Comparison of ENCODE assay signal across 20 cellular contexts in the genomic region with DNA sequence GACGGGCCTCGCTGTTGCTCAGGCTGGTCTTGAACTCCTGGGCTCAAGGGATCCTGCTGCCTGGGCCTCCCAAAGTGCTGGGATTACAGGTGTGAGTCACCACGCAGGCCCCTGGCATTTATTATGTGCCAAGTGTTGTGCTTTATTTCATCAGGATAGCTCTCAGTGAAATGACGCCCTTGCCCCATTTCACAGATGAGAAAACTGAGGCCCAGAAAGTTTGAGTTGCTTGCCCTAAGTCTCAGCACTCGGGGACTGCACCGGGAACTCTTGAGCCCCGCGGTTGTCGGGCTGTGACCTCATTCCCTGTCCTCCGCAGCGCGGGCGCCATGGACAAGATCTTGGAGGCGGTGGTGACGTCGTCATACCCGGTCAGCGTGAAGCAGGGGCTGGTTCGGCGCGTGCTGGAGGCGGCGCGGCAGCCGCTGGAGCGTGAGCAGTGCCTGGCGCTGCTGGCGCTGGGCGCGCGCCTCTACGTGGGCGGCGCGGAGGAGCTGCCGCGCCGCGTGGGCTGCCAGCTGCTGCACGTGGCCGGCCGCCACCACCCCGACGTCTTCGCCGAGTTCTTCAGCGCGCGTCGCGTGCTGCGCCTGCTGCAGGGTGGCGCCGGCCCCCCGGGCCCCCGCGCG. TPM values are rescaled to one million over a fixed set of nuclear protein-coding genes. Genes with fewer than 3 reads are reported as not detected.
A peak's percentile ranks its signal among the peaks of the same experiment; 100 is the strongest.
DNase-seq lines count a peak whose midpoint lies in the region; ATAC-seq, FAIRE-seq and TF ChIP-seq lines count a peak whose summit lies in the region.
"Had no signal": no experiment of that assay in that cellular context is flagged by ENCODE, and none has a peak within 500 bp of the region (broad histone marks: within the 10 kb centered on the region; RNA-seq: fewer than 3 reads in every experiment).

No MANE protein-coding gene starts in this region.

- peaks cover 36% of the 10 kb centered on the region for H3K4me1 Mint-ChIP-seq in nephron progenitor cell
- peaks cover 52% of the 10 kb centered on the region for H3K4me1 Mint-ChIP-seq in activated T-cell treated with anti-CD3 and anti-CD28 coated beads, Interleukin-2, amount 50 U/mL, for 72 hours (ENCODE audit: low read depth)
- H3K4me1 Mint-ChIP-seq in activated CD8-positive, alpha-beta T cell treated with anti-CD3 and anti-CD28 coated beads for 36 hours (ENCODE audit: low read depth): peaks cover 24% of the 10 kb centered on the region
- H3K4me1 Mint-ChIP-seq: H9 had no signal

- H3K27me3 ChIP-seq in HepG2 (ENCODE audit: control insufficient read depth in 1 of 2, insufficient read depth in 2 of 2, low read length in 2 of 2): no peaks in the 10 kb centered on the region
- no peaks in the 10 kb centered on the region for H3K27me3 ChIP-seq in right lobe of liver
- no peaks in the 10 kb centered on the region for H3K27me3 ChIP-seq in K562 (ENCODE audit: control insufficient read depth in 2 of 2, insufficient read depth in 2 of 2, low read length in 2 of 2)

- H3K79me2 ChIP-seq in HepG2 (ENCODE audit: insufficient read depth, low read length) (peaks cover 3% of the 10 kb centered on the region), K562 (ENCODE audit: control insufficient read depth, insufficient read depth, low read length) (no peaks in the 10 kb centered on the region; the same call in 2 of the 3 replicates)

- H3K27ac ChIP-seq in HepG2 (ENCODE audit: extremely low read length, insufficient read depth, low read length) (no peak overlapping the region), right lobe of liver (no peak overlapping the region), K562 (ENCODE audit: extremely low read depth, low read depth, low read length) (no peak overlapping the region), RWPE1 (no peak overlapping the region)

- TF ChIP-seq EP300 in HepG2 (IDR thresholded peaks at IDR 0.05; ENCODE audit: low read depth in 2 of 2, low read length in 2 of 2): no peak
- no peak for TF ChIP-seq EP300 in HepG2 (CRISPR knock-in tag; IDR thresholded peaks at IDR 0.05; ENCODE audit: borderline replicate concordance)
- no peak for TF ChIP-seq EP300 in K562 (IDR thresholded peaks at IDR 0.05; ENCODE audit: low read length)

- TF ChIP-seq CTCF in HepG2 (CRISPR knock-in tag; IDR thresholded peaks at IDR 0.05) (no peak), right lobe of liver (IDR thresholded peaks at IDR 0.05) (no peak), K562 (IDR thresholded peaks at IDR 0.05 in 2 of 3, conservative IDR thresholded peaks at IDR 0.05 in 1 of 3; ENCODE audit: insufficient read depth in 2 of 3, low read depth in 1 of 3, low read length in 3 of 3) (no peak), nephron progenitor cell (IDR thresholded peaks at IDR 0.05) (no peak), RWPE1 (conservative IDR thresholded peaks at IDR 0.05; ENCODE audit: low read depth) (no peak)
- TF ChIP-seq CTCF in activated CD8-positive, alpha-beta T cell treated with anti-CD3 and anti-CD28 coated beads for 36 hours (IDR thresholded peaks at IDR 0.05): no peak

- H3K9me3 ChIP-seq in HepG2 (ENCODE audit: low read length) (no peaks in the 10 kb centered on the region), right lobe of liver (no peaks in the 10 kb centered on the region), K562 (replicated peaks; ENCODE audit: control insufficient read depth, insufficient read depth, low read depth, low read length) (no peaks in the 10 kb centered on the region)

- H3K36me3 ChIP-seq in HepG2 (replicated peaks in 1 of 2; ENCODE audit: control insufficient read depth in 1 of 2, insufficient read depth in 2 of 2, low read length in 2 of 2) (peaks cover 12 to 32% of the 10 kb centered on the region in 2 experiments; a peak in 4 of 5 replicates), right lobe of liver (peaks cover 0 to 4% (median 2%) of the 10 kb centered on the region in 4 donors), K562 (ENCODE audit: control insufficient read depth, insufficient read depth, low read length) (peaks cover 4% of the 10 kb centered on the region; the same call in 1 of the 3 replicates)

- no peak for DNase-seq in HepG2 (ENCODE audit: low spot score)
- no peak for DNase-seq in right lobe of liver
- no peak for DNase-seq in K562 (ENCODE audit: extremely low read depth in 1 of 4, low spot score in 3 of 4)
- no peak for DNase-seq in nephron progenitor cell
- DNase-seq in activated T-cell treated with anti-CD3 and anti-CD28 coated beads, Interleukin-2, amount 50 U/mL, for 72 hours: no peak
- no peak for DNase-seq in activated CD8-positive, alpha-beta T cell treated with anti-CD3 and anti-CD28 coated beads for 36 hours
- no peak for DNase-seq in RWPE1 (ENCODE audit: low spot score)
- DNase-seq: ACHN; CD4-positive, CD25-positive, alpha-beta regulatory T cell; DMS53; H9; IMR-90; Kasumi-1; MM.1S; NCI-H1092 treated with DMSO at 0.1 percent for 48 hours; NCI-H2081 treated with DMSO at 0.1 percent for 48 hours; NCI-H510A; NCI-H774; PC-3 had no signal

- H3K9me3 Mint-ChIP-seq in nephron progenitor cell: no peaks in the 10 kb centered on the region
- no peaks in the 10 kb centered on the region for H3K9me3 Mint-ChIP-seq in activated T-cell treated with anti-CD3 and anti-CD28 coated beads, Interleukin-2, amount 50 U/mL, for 72 hours
- no peaks in the 10 kb centered on the region for H3K9me3 Mint-ChIP-seq in activated CD8-positive, alpha-beta T cell treated with anti-CD3 and anti-CD28 coated beads for 36 hours
- H3K9me3 Mint-ChIP-seq: CD4-positive, CD25-positive, alpha-beta regulatory T cell; H9 had no signal

- H3K27me3 Mint-ChIP-seq in nephron progenitor cell (ENCODE audit: low read depth, poor library complexity): peaks cover 6% of the 10 kb centered on the region
- no peaks in the 10 kb centered on the region for H3K27me3 Mint-ChIP-seq in activated T-cell treated with anti-CD3 and anti-CD28 coated beads, Interleukin-2, amount 50 U/mL, for 72 hours (ENCODE audit: low read depth)
- no peaks in the 10 kb centered on the region for H3K27me3 Mint-ChIP-seq in activated CD8-positive, alpha-beta T cell treated with anti-CD3 and anti-CD28 coated beads for 36 hours
- H3K27me3 Mint-ChIP-seq: CD4-positive, CD25-positive, alpha-beta regulatory T cell had no signal

- CTCF ChIA-PET in HepG2 (lab: Yijun Ruan, JAX; ENCODE audit: low intra/inter-chr PET ratio, low total read pairs) (no interaction called here), K562 (lab: Yijun Ruan, JAX; ENCODE audit: low intra/inter-chr PET ratio) (no interaction called here), RWPE1 (lab: Yijun Ruan, JAX) (interaction anchor here (0.7 kb wide), 1 partner anchor 27 kb away, joined by 4 read pairs; no protein-coding TSS in a partner anchor)
- CTCF ChIA-PET in activated CD8-positive, alpha-beta T cell treated with anti-CD3 and anti-CD28 coated beads for 36 hours (lab: Charles Lee): no interaction called here

- H3K4me1 ChIP-seq in HepG2 (ENCODE audit: insufficient read depth, low read length) (peaks cover 48% of the 10 kb centered on the region), right lobe of liver (peaks cover 0 to 6% (median 2%) of the 10 kb centered on the region in 4 donors), K562 (replicated peaks in 1 of 2; ENCODE audit: control insufficient read depth in 2 of 2, insufficient read depth in 2 of 2, low read length in 2 of 2) (peaks cover 18 to 31% of the 10 kb centered on the region in 2 experiments)

- no peaks in the 10 kb centered on the region for H3K9me1 ChIP-seq in K562 (ENCODE audit: control insufficient read depth, insufficient read depth, low read length)

- H3K4me3 ChIP-seq in HepG2 (replicated peaks in 1 of 3; ENCODE audit: insufficient read depth in 1 of 3, low read depth in 2 of 3, low read length in 3 of 3) (no peak overlapping the region), right lobe of liver (no peak overlapping the region), K562 (no peak overlapping the region)

- no peak for ATAC-seq in HepG2
- ATAC-seq in right lobe of liver: no peak
- no peak for ATAC-seq in K562
- no peak for ATAC-seq in activated T-cell treated with anti-CD3 and anti-CD28 coated beads, Interleukin-2, amount 50 U/mL, for 72 hours (replicated peaks in 1 of 2)
- no peak for ATAC-seq in activated CD8-positive, alpha-beta T cell treated with anti-CD3 and anti-CD28 coated beads for 36 hours
- ATAC-seq: PC-3 had no signal

- intact Hi-C loops in HepG2 (cut with micrococcal nuclease; ENCODE audit: unreplicated experiment): no loop called here
- intact Hi-C loops in right lobe of liver (cut with DNase I): no loop called here
- intact Hi-C loops in K562 (cut with micrococcal nuclease): no loop called here
- intact Hi-C loops in activated CD8-positive, alpha-beta T cell treated with anti-CD3 and anti-CD28 coated beads for 36 hours (cut with micrococcal nuclease): no loop called here

- H4K20me1 ChIP-seq in HepG2 (ENCODE audit: insufficient read depth, low read length): no peaks in the 10 kb centered on the region
- H4K20me1 ChIP-seq in K562 (replicated peaks; ENCODE audit: control insufficient read depth, insufficient read depth, low read length): 0 out of 2 replicates have a peak, but pooled peaks cover 6% of the 10 kb centered on the region

- no peaks in the 10 kb centered on the region for H3K36me3 Mint-ChIP-seq in nephron progenitor cell (ENCODE audit: low read depth)
- peaks cover 7 to 14% of the 10 kb centered on the region in 2 donors for H3K36me3 Mint-ChIP-seq in activated T-cell treated with anti-CD3 and anti-CD28 coated beads, Interleukin-2, amount 50 U/mL, for 72 hours (ENCODE audit: insufficient read depth in 2 of 2)
- peaks cover 5% of the 10 kb centered on the region for H3K36me3 Mint-ChIP-seq in activated CD8-positive, alpha-beta T cell treated with anti-CD3 and anti-CD28 coated beads for 36 hours (ENCODE audit: low read depth)

- peak overlapping the region; percentile 64 for H3K27ac Mint-ChIP-seq in nephron progenitor cell
- H3K27ac Mint-ChIP-seq in activated T-cell treated with anti-CD3 and anti-CD28 coated beads, Interleukin-2, amount 50 U/mL, for 72 hours: no peak overlapping the region
- H3K27ac Mint-ChIP-seq in activated CD8-positive, alpha-beta T cell treated with anti-CD3 and anti-CD28 coated beads for 36 hours: no peak overlapping the region

- in situ Hi-C loops in HepG2 (cut with HindIII; ENCODE audit: extremely low pct_ligation_motif_present, low pct_unique_long_range_greater_than_20kb) (no loop called here), K562 (cut with MboI) (no loop called here)

- H3K4me2 ChIP-seq in HepG2 (ENCODE audit: low read depth, low read length): no peak overlapping the region
- no peak overlapping the region for H3K4me2 ChIP-seq in K562 (ENCODE audit: insufficient read depth, low read length)

- no TSS peak for BruUV-seq in HepG2 (replicated peaks; lab: Mats Ljungman, UMichigan)
- no TSS peak for BruUV-seq in K562 (replicated peaks; lab: Mats Ljungman, UMichigan)

- TF ChIP-seq POLR2A in HepG2 (IDR thresholded peaks at IDR 0.05; ENCODE audit: insufficient read depth in 1 of 2, low read depth in 2 of 2, low read length in 2 of 2) (no peak), right lobe of liver (IDR thresholded peaks at IDR 0.05) (no peak), K562 (conservative IDR thresholded peaks at IDR 0.05) (no peak)

- FAIRE-seq in HepG2 (lab: Jason Lieb, UNC) (no peak), K562 (lab: Jason Lieb, UNC) (no peak)
- FAIRE-seq: GM19239 had no signal

- H3K9ac ChIP-seq in HepG2 (ENCODE audit: insufficient read depth, low read depth, low read length): no peak overlapping the region
- no peak overlapping the region for H3K9ac ChIP-seq in K562 (ENCODE audit: insufficient read depth in 1 of 2, low read depth in 2 of 2, low read length in 2 of 2)

- POLR2A ChIA-PET in HepG2 (lab: Yijun Ruan, JAX): no interaction called here
- POLR2A ChIA-PET in K562 (lab: Yijun Ruan, JAX): no interaction called here
- POLR2A ChIA-PET in activated CD8-positive, alpha-beta T cell treated with anti-CD3 and anti-CD28 coated beads for 36 hours (lab: Charles Lee): no interaction called here
- POLR2A ChIA-PET in RWPE1 (lab: Yijun Ruan, JAX; ENCODE audit: low non-redundant PET): no interaction called here

- H2AFZ ChIP-seq in HepG2 (ENCODE audit: low read length): no peak overlapping the region
- no peak overlapping the region for H2AFZ ChIP-seq in K562 (ENCODE audit: low read depth, low read length)

- no peak for TF ChIP-seq RAD21 in HepG2 (CRISPR knock-in tag; IDR thresholded peaks at IDR 0.05)
- no peak for TF ChIP-seq RAD21 in K562 (CRISPR knock-in tag; conservative IDR thresholded peaks at IDR 0.05 in 1 of 2, IDR thresholded peaks at IDR 0.05 in 1 of 2)

- WGBS in HepG2 (ENCODE audit: low lambda C conversion rate): 98% methylated on average over 58 of the region's 58 CpGs
- WGBS in right lobe of liver (ENCODE audit: insufficient coverage, low coverage, low lambda C conversion rate, missing lambda C conversion rate): 100% methylated on average over 1 of the region's 58 CpGs
- 84% methylated on average over 21 of the region's 58 CpGs for WGBS in K562 (ENCODE audit: insufficient coverage, low coverage, missing lambda C conversion rate)

- H3K4me3 Mint-ChIP-seq in nephron progenitor cell: no peak overlapping the region
- H3K4me3 Mint-ChIP-seq in activated T-cell treated with anti-CD3 and anti-CD28 coated beads, Interleukin-2, amount 50 U/mL, for 72 hours: no peak overlapping the region
- H3K4me3 Mint-ChIP-seq in activated CD8-positive, alpha-beta T cell treated with anti-CD3 and anti-CD28 coated beads for 36 hours: no peak overlapping the region

RNA-seq across cellular contexts. Expression of gene USP35, which starts 7.3 kb away (rescaled TPM):
- total RNA-seq in HepG2 (2016; rRNA removed; fragmentation: Illumina TruSeq; extraction: Trizol) (1.8 and 4.6 TPM in 2 replicates), right lobe of liver (10 to 100 TPM in 1 of 6 experiments, 1 to 10 TPM in 5; 5.3 to 10.1 (median 7.9) TPM), K562 (2014; rRNA removed) (3.3 and 4.8 TPM in 2 replicates), K562 (2014; rRNA removed; fragmentation: Illumina TruSeq; extraction: Trizol) (1.6 and 2.1 TPM in 2 replicates), K562 (2015; rRNA removed; fragmentation: Illumina TruSeq; extraction: Trizol) (2.4 and 3.3 TPM in 2 replicates), K562 (2021) (3.8 and 4.1 TPM in 2 replicates)
- 0.71 and 0.88 TPM in 2 replicates for total RNA-seq in HepG2 (2016; cell fraction: cytosol; rRNA removed; fragmentation: Illumina TruSeq; extraction: Trizol; ENCODE audit: low read depth)
- total RNA-seq in HepG2 (2016; cell fraction: insoluble cytoplasmic fraction; rRNA removed; fragmentation: Illumina TruSeq; extraction: Trizol): 1.7 and 4.5 TPM in 2 replicates
- total RNA-seq in HepG2 (2016; cell fraction: membrane; rRNA removed; fragmentation: Illumina TruSeq; extraction: Trizol): 0.93 and 1.1 TPM in 2 replicates
- total RNA-seq in HepG2 (2016; cell fraction: nucleus; rRNA removed; fragmentation: Illumina TruSeq; extraction: Trizol): 5.7 and 7.4 TPM in 2 replicates
- polyA plus RNA-seq in HepG2 (2011; rRNA removed) (7.7 and 11.1 TPM in 2 replicates), K562 (2011; rRNA removed) (3.9 and 4.4 TPM in 2 replicates), K562 (2014; fragmentation: Illumina TruSeq; extraction: Trizol) (3.0 and 3.6 TPM in 2 replicates), K562 (2014; fragmentation: Nextera tagmentation; extraction: Ambion mirVana) (under 1 TPM; 0.01 to 0.07 TPM), K562 (2014; rRNA removed) (3.6 and 4.0 TPM in 2 replicates)
- polyA plus RNA-seq in HepG2 (2011; cell fraction: cytosol; rRNA removed): 4.0 and 5.2 TPM in 2 replicates
- polyA plus RNA-seq in HepG2 (2011; cell fraction: nucleus; rRNA removed): 56.5 and 58.1 TPM in 2 replicates
- polyA plus RNA-seq in HepG2 (2012): 4.1 and 5.5 TPM in 2 replicates
- 0.20 and 0.27 TPM in 2 replicates for polyA plus RNA-seq in HepG2 (2016; cell fraction: cytosol; fragmentation: Illumina TruSeq; extraction: Trizol; ENCODE audit: low read depth)
- polyA plus RNA-seq in HepG2 (2016; cell fraction: insoluble cytoplasmic fraction; fragmentation: Illumina TruSeq; extraction: Trizol; ENCODE audit: low read depth): 1.4 and 2.7 TPM in 2 replicates
- polyA plus RNA-seq in HepG2 (2016; cell fraction: membrane; fragmentation: Illumina TruSeq; extraction: Trizol; ENCODE audit: low read depth): 0.61 and 0.63 TPM in 2 replicates
- 10.1 and 12.3 TPM in 2 replicates for polyA plus RNA-seq in HepG2 (2016; cell fraction: nucleus; fragmentation: Illumina TruSeq; extraction: Trizol; ENCODE audit: insufficient read depth, low read depth)
- 5.1 and 12.7 TPM in 2 replicates for polyA minus RNA-seq in HepG2 (2011; rRNA and poly(A)+ RNA removed; ENCODE audit: low replicate concordance)
- 2.4 and 3.2 TPM in 2 replicates for polyA minus RNA-seq in HepG2 (2011; cell fraction: cytosol; rRNA and poly(A)+ RNA removed)
- polyA minus RNA-seq in HepG2 (2011; cell fraction: nucleus; rRNA and poly(A)+ RNA removed): 17.3 and 18.0 TPM in 2 replicates
- 11.2 and 24.7 TPM in 2 replicates for total RNA-seq in K562 (2011; cell fraction: chromatin; rRNA removed; ENCODE audit: low replicate concordance)
- 14.8 and 15.9 TPM in 2 replicates for total RNA-seq in K562 (2011; cell fraction: nucleolus; rRNA removed)
- total RNA-seq in K562 (2011; cell fraction: nucleoplasm; rRNA removed): 11.8 and 13.5 TPM in 2 replicates
- polyA plus RNA-seq in K562 (2011; cell fraction: cytosol; rRNA removed): 3.2 and 3.9 TPM in 2 replicates
- 23.4 and 38.4 TPM in 2 replicates for polyA plus RNA-seq in K562 (2011; cell fraction: nucleus; rRNA removed)
- polyA plus RNA-seq in K562 (2012): 3.9 and 6.0 TPM in 2 replicates
- polyA minus RNA-seq in K562 (2011; rRNA and poly(A)+ RNA removed): 1.7 and 1.8 TPM in 2 replicates
- polyA minus RNA-seq in K562 (2011; cell fraction: cytosol; rRNA and poly(A)+ RNA removed): 1.1 and 3.0 TPM in 2 replicates
- polyA minus RNA-seq in K562 (2011; cell fraction: nucleus; rRNA and poly(A)+ RNA removed): 6.1 and 7.2 TPM in 2 replicates
- total RNA-seq in activated T-cell treated with anti-CD3 and anti-CD28 coated beads, Interleukin-2, amount 50 U/mL, for 72 hours: 10 to 100 TPM; 17.3 to 18.9 TPM
- 1 to 10 TPM; 6.8 to 7.7 TPM for total RNA-seq in activated CD8-positive, alpha-beta T cell treated with anti-CD3 and anti-CD28 coated beads for 36 hours

RNA-seq across cellular contexts. Expression of gene KCTD21, which starts 7.6 kb away (rescaled TPM):
- total RNA-seq in HepG2 (2016; rRNA removed; fragmentation: Illumina TruSeq; extraction: Trizol) (3.1 and 3.9 TPM in 2 replicates), right lobe of liver (10 to 100 TPM in 5 of 6 experiments, 1 to 10 TPM in 1; 9.6 to 15.6 (median 11.9) TPM), K562 (2014; rRNA removed) (1.5 and 2.1 TPM in 2 replicates), K562 (2014; rRNA removed; fragmentation: Illumina TruSeq; extraction: Trizol) (1.7 and 1.9 TPM in 2 replicates), K562 (2015; rRNA removed; fragmentation: Illumina TruSeq; extraction: Trizol) (2.0 and 2.4 TPM in 2 replicates), K562 (2021) (2.2 and 2.4 TPM in 2 replicates)
- total RNA-seq in HepG2 (2016; cell fraction: cytosol; rRNA removed; fragmentation: Illumina TruSeq; extraction: Trizol; ENCODE audit: low read depth): 0.97 and 1.3 TPM in 2 replicates
- 3.3 and 4.3 TPM in 2 replicates for total RNA-seq in HepG2 (2016; cell fraction: insoluble cytoplasmic fraction; rRNA removed; fragmentation: Illumina TruSeq; extraction: Trizol)
- 3.1 TPM in 2 replicates for total RNA-seq in HepG2 (2016; cell fraction: membrane; rRNA removed; fragmentation: Illumina TruSeq; extraction: Trizol)
- 1.3 and 1.6 TPM in 2 replicates for total RNA-seq in HepG2 (2016; cell fraction: nucleus; rRNA removed; fragmentation: Illumina TruSeq; extraction: Trizol)
- polyA plus RNA-seq in HepG2 (2011; rRNA removed) (13.2 and 13.5 TPM in 2 replicates), K562 (2011; rRNA removed) (4.2 and 5.4 TPM in 2 replicates), K562 (2014; fragmentation: Illumina TruSeq; extraction: Trizol) (3.3 and 4.3 TPM in 2 replicates), K562 (2014; fragmentation: Nextera tagmentation; extraction: Ambion mirVana) (under 1 TPM; 0.34 to 0.80 TPM), K562 (2014; rRNA removed) (1.7 and 1.8 TPM in 2 replicates)
- polyA plus RNA-seq in HepG2 (2011; cell fraction: cytosol; rRNA removed): 11.0 and 13.8 TPM in 2 replicates
- 5.4 and 6.0 TPM in 2 replicates for polyA plus RNA-seq in HepG2 (2011; cell fraction: nucleus; rRNA removed)
- 6.6 and 9.3 TPM in 2 replicates for polyA plus RNA-seq in HepG2 (2012)
- 1.2 and 1.4 TPM in 2 replicates for polyA plus RNA-seq in HepG2 (2016; cell fraction: cytosol; fragmentation: Illumina TruSeq; extraction: Trizol; ENCODE audit: low read depth)
- polyA plus RNA-seq in HepG2 (2016; cell fraction: insoluble cytoplasmic fraction; fragmentation: Illumina TruSeq; extraction: Trizol; ENCODE audit: low read depth): 4.8 and 5.3 TPM in 2 replicates
- polyA plus RNA-seq in HepG2 (2016; cell fraction: membrane; fragmentation: Illumina TruSeq; extraction: Trizol; ENCODE audit: low read depth): 2.5 and 3.1 TPM in 2 replicates
- polyA plus RNA-seq in HepG2 (2016; cell fraction: nucleus; fragmentation: Illumina TruSeq; extraction: Trizol; ENCODE audit: insufficient read depth, low read depth): 3.6 and 4.7 TPM in 2 replicates
- polyA minus RNA-seq in HepG2 (2011; rRNA and poly(A)+ RNA removed; ENCODE audit: low replicate concordance): 14.8 and 38.3 TPM in 2 replicates
- 8.7 and 11.6 TPM in 2 replicates for polyA minus RNA-seq in HepG2 (2011; cell fraction: cytosol; rRNA and poly(A)+ RNA removed)
- 5.3 and 6.6 TPM in 2 replicates for polyA minus RNA-seq in HepG2 (2011; cell fraction: nucleus; rRNA and poly(A)+ RNA removed)
- 3.6 and 6.5 TPM in 2 replicates for total RNA-seq in K562 (2011; cell fraction: chromatin; rRNA removed; ENCODE audit: low replicate concordance)
- total RNA-seq in K562 (2011; cell fraction: nucleolus; rRNA removed): 3.0 and 4.7 TPM in 2 replicates
- total RNA-seq in K562 (2011; cell fraction: nucleoplasm; rRNA removed): 4.0 and 7.8 TPM in 2 replicates
- polyA plus RNA-seq in K562 (2011; cell fraction: cytosol; rRNA removed): 5.2 and 5.6 TPM in 2 replicates
- 1.3 and 2.4 TPM in 2 replicates for polyA plus RNA-seq in K562 (2011; cell fraction: nucleus; rRNA removed)
- polyA plus RNA-seq in K562 (2012): 4.1 and 5.4 TPM in 2 replicates
- polyA minus RNA-seq in K562 (2011; rRNA and poly(A)+ RNA removed): 4.0 and 5.1 TPM in 2 replicates
- 2.1 and 3.5 TPM in 2 replicates for polyA minus RNA-seq in K562 (2011; cell fraction: cytosol; rRNA and poly(A)+ RNA removed)
- polyA minus RNA-seq in K562 (2011; cell fraction: nucleus; rRNA and poly(A)+ RNA removed): 1.5 and 2.0 TPM in 2 replicates
- total RNA-seq in activated T-cell treated with anti-CD3 and anti-CD28 coated beads, Interleukin-2, amount 50 U/mL, for 72 hours: 10 to 100 TPM; 22.4 to 31.8 TPM
- 1 to 10 TPM; 4.1 to 5.2 TPM for total RNA-seq in activated CD8-positive, alpha-beta T cell treated with anti-CD3 and anti-CD28 coated beads for 36 hours

RNA-seq across cellular contexts. Expression of gene ALG8, which starts 56.6 kb away (rescaled TPM):
- total RNA-seq in HepG2 (2016; rRNA removed; fragmentation: Illumina TruSeq; extraction: Trizol) (50.0 and 88.0 TPM in 2 replicates), right lobe of liver (10 to 100 TPM; 22.0 to 38.0 (median 30.3) TPM), K562 (2014; rRNA removed) (59.3 and 59.6 TPM in 2 replicates), K562 (2014; rRNA removed; fragmentation: Illumina TruSeq; extraction: Trizol) (112 and 120 TPM in 2 replicates), K562 (2015; rRNA removed; fragmentation: Illumina TruSeq; extraction: Trizol) (92.9 and 97.8 TPM in 2 replicates), K562 (2021) (76.8 and 83.7 TPM in 2 replicates)
- total RNA-seq in HepG2 (2016; cell fraction: cytosol; rRNA removed; fragmentation: Illumina TruSeq; extraction: Trizol; ENCODE audit: low read depth): 27.9 and 37.5 TPM in 2 replicates
- total RNA-seq in HepG2 (2016; cell fraction: insoluble cytoplasmic fraction; rRNA removed; fragmentation: Illumina TruSeq; extraction: Trizol): 46.2 and 90.8 TPM in 2 replicates
- total RNA-seq in HepG2 (2016; cell fraction: membrane; rRNA removed; fragmentation: Illumina TruSeq; extraction: Trizol): 39.8 and 40.9 TPM in 2 replicates
- total RNA-seq in HepG2 (2016; cell fraction: nucleus; rRNA removed; fragmentation: Illumina TruSeq; extraction: Trizol): 81.9 and 98.4 TPM in 2 replicates
- polyA plus RNA-seq in HepG2 (2011; rRNA removed) (53.5 and 75.8 TPM in 2 replicates), K562 (2011; rRNA removed) (119 and 159 TPM in 2 replicates), K562 (2014; fragmentation: Illumina TruSeq; extraction: Trizol) (105 and 106 TPM in 2 replicates), K562 (2014; fragmentation: Nextera tagmentation; extraction: Ambion mirVana) (100 to 1,000 TPM; 176 to 189 TPM), K562 (2014; rRNA removed) (68.8 and 91.8 TPM in 2 replicates)
- 34.9 and 52.4 TPM in 2 replicates for polyA plus RNA-seq in HepG2 (2011; cell fraction: cytosol; rRNA removed)
- polyA plus RNA-seq in HepG2 (2011; cell fraction: nucleus; rRNA removed): 23.3 and 25.4 TPM in 2 replicates
- 33.9 and 48.4 TPM in 2 replicates for polyA plus RNA-seq in HepG2 (2012)
- 21.7 and 23.1 TPM in 2 replicates for polyA plus RNA-seq in HepG2 (2016; cell fraction: cytosol; fragmentation: Illumina TruSeq; extraction: Trizol; ENCODE audit: low read depth)
- 45.9 and 50.8 TPM in 2 replicates for polyA plus RNA-seq in HepG2 (2016; cell fraction: insoluble cytoplasmic fraction; fragmentation: Illumina TruSeq; extraction: Trizol; ENCODE audit: low read depth)
- 29.3 and 35.8 TPM in 2 replicates for polyA plus RNA-seq in HepG2 (2016; cell fraction: membrane; fragmentation: Illumina TruSeq; extraction: Trizol; ENCODE audit: low read depth)
- polyA plus RNA-seq in HepG2 (2016; cell fraction: nucleus; fragmentation: Illumina TruSeq; extraction: Trizol; ENCODE audit: insufficient read depth, low read depth): 116 and 123 TPM in 2 replicates
- 65.9 and 176 TPM in 2 replicates for polyA minus RNA-seq in HepG2 (2011; rRNA and poly(A)+ RNA removed; ENCODE audit: low replicate concordance)
- polyA minus RNA-seq in HepG2 (2011; cell fraction: cytosol; rRNA and poly(A)+ RNA removed): 34.7 TPM in 2 replicates
- 63.3 and 64.3 TPM in 2 replicates for polyA minus RNA-seq in HepG2 (2011; cell fraction: nucleus; rRNA and poly(A)+ RNA removed)
- total RNA-seq in K562 (2011; cell fraction: chromatin; rRNA removed; ENCODE audit: low replicate concordance): 165 and 287 TPM in 2 replicates
- 180 and 196 TPM in 2 replicates for total RNA-seq in K562 (2011; cell fraction: nucleolus; rRNA removed)
- 233 and 248 TPM in 2 replicates for total RNA-seq in K562 (2011; cell fraction: nucleoplasm; rRNA removed)
- 61.4 and 110 TPM in 2 replicates for polyA plus RNA-seq in K562 (2011; cell fraction: cytosol; rRNA removed)
- 70.2 and 80.7 TPM in 2 replicates for polyA plus RNA-seq in K562 (2011; cell fraction: nucleus; rRNA removed)
- polyA plus RNA-seq in K562 (2012): 63.2 and 74.2 TPM in 2 replicates
- 157 and 185 TPM in 2 replicates for polyA minus RNA-seq in K562 (2011; rRNA and poly(A)+ RNA removed)
- polyA minus RNA-seq in K562 (2011; cell fraction: cytosol; rRNA and poly(A)+ RNA removed): 34.0 and 66.0 TPM in 2 replicates
- polyA minus RNA-seq in K562 (2011; cell fraction: nucleus; rRNA and poly(A)+ RNA removed): 44.8 and 66.9 TPM in 2 replicates
- total RNA-seq in activated T-cell treated with anti-CD3 and anti-CD28 coated beads, Interleukin-2, amount 50 U/mL, for 72 hours: 10 to 100 TPM; 45.6 to 47.9 TPM
- total RNA-seq in activated CD8-positive, alpha-beta T cell treated with anti-CD3 and anti-CD28 coated beads for 36 hours: 10 to 100 TPM; 45.5 to 47.7 TPM

Comparison
In these comparisons a context has a peak if more than half of its experiments do, and no peak if none do; other contexts are left out.
1. Of the 241 proteins assayed by ChIP-seq in both HepG2 and K562: peak only in HepG2: none; only in K562: ADNP, KDM1A, PTBP1 and ZBTB33; in both: none; in neither: 237.